19 cellular contexts compared by ENCODE assay signal in genomic region chr15:101539930-101540329, GRCh38.
"Had no signal": no experiment of that assay in that cellular context is flagged by ENCODE, and none has a peak within 500 bp of the region (broad histone marks: within the 10 kb centered on the region; RNA-seq: fewer than 3 reads in every experiment).

No MANE protein-coding gene starts in this region.

- H3K27ac ChIP-seq: colonic mucosa, gastrocnemius medialis, heart right ventricle, neutrophil, ovary, skin epidermis, testis, tibial nerve had no signal

- DNase-seq: effector CD8-positive, alpha-beta T cell; gastrocnemius medialis; heart right ventricle; hypothalamus; mammary epithelial cell; mucosa of descending colon; ovary; stimulated activated CD4-positive, alpha-beta T cell treated with anti-CD3 and anti-CD28 coated beads, Interleukin-2, amount 100 ng/mL, for 24 hours; stimulated activated CD4-positive, alpha-beta T cell treated with anti-CD3 and anti-CD28 coated beads, Interleukin-4, amount 100 ng/mL, for 4 hours; stimulated activated naive B cell treated with anti-CD40 and anti-IgM and Interleukin-4, amounts not matched to agents 10 μg/mL and 1 μg/mL and 100 μg/mL, for 72 hours; stimulated activated naive CD8-positive, alpha-beta T cell treated with anti-CD3 and anti-CD28 coated beads, Interleukin-15, amount 100 ng/mL, for 72 hours; testis had no signal

- H3K4me3 ChIP-seq: colonic mucosa, gastrocnemius medialis, heart right ventricle, mucosa of descending colon, ovary, skin epidermis, testis, tibial nerve had no signal

- H3K36me3 ChIP-seq: colonic mucosa, gastrocnemius medialis, heart right ventricle, neutrophil, ovary, tibial nerve had no signal

- H3K4me1 ChIP-seq: colonic mucosa, gastrocnemius medialis, tibial nerve had no signal

- H3K27me3 ChIP-seq: colonic mucosa, ovary, testis, tibial nerve had no signal

- H3K9me3 ChIP-seq: colonic mucosa, gastrocnemius medialis, mucosa of descending colon, neutrophil, ovary, testis had no signal

- ATAC-seq: esophagus mucosa; mucosa of descending colon; naive thymus-derived CD8-positive, alpha-beta T cell; sciatic nerve; stimulated activated naive B cell treated with anti-CD40 and anti-IgM and Interleukin-4, amounts not matched to agents 10 μg/mL and 1 μg/mL and 100 μg/mL, for 72 hours; stimulated activated naive CD8-positive, alpha-beta T cell treated with anti-CD3 and anti-CD28 coated beads, Interleukin-15, amount 100 ng/mL, for 72 hours had no signal
